12 cellular contexts compared by ENCODE assay signal in genomic region chr10:11716704-11717103, GRCh38.
"Had no signal": no experiment of that assay in that cellular context is flagged by ENCODE, and none has a peak within 500 bp of the region (broad histone marks: within the 10 kb centered on the region; RNA-seq: fewer than 3 reads in every experiment).

No MANE protein-coding gene starts in this region.

- H3K4me3 ChIP-seq: ascending aorta, suprapubic skin had no signal

- ATAC-seq: activated CD8-positive, alpha-beta T cell treated with anti-CD3 and anti-CD28 coated beads, Interleukin-2, amount 10 ng/mL, durations not matched to agents 7 days and 5 days; natural killer cell treated with Interleukin-12 subunit alpha and Interleukin-12 subunit beta and Interleukin-15 and Interleukin-18, amount 100 ng/mL, for 72 hours; WTC11 had no signal

- H3K36me3 ChIP-seq: ascending aorta, suprapubic skin had no signal

- DNase-seq: activated CD4-positive, alpha-beta T cell treated with anti-CD3 and anti-CD28 coated beads for 48 hours; activated CD8-positive, alpha-beta memory T cell treated with anti-CD3 and anti-CD28 coated beads, Interleukin-2, amount 50 U/mL, for 48 hours; activated CD8-positive, alpha-beta T cell treated with anti-CD3 and anti-CD28 coated beads, Interleukin-2, amount 10 ng/mL, durations not matched to agents 7 days and 5 days; activated naive CD4-positive, alpha-beta T cell; effector CD8-positive, alpha-beta T cell; occipital lobe; stimulated activated CD4-positive, alpha-beta T cell treated with anti-CD3 and anti-CD28 coated beads, Interleukin-12 subunit alpha, Interleukin-12 subunit beta, amount 100 ng/mL, for 4 hours; stimulated activated naive CD4-positive, alpha-beta T cell treated with Interleukin-2 at 50 U/mL for 16 hours had no signal

- H3K4me1 ChIP-seq: ascending aorta, suprapubic skin had no signal

- H3K27ac ChIP-seq: suprapubic skin had no signal

- H3K9me3 ChIP-seq: ascending aorta, suprapubic skin had no signal

- H3K27me3 ChIP-seq: ascending aorta, suprapubic skin had no signal
